14 cellular contexts compared by ENCODE assay signal in the genomic region with DNA sequence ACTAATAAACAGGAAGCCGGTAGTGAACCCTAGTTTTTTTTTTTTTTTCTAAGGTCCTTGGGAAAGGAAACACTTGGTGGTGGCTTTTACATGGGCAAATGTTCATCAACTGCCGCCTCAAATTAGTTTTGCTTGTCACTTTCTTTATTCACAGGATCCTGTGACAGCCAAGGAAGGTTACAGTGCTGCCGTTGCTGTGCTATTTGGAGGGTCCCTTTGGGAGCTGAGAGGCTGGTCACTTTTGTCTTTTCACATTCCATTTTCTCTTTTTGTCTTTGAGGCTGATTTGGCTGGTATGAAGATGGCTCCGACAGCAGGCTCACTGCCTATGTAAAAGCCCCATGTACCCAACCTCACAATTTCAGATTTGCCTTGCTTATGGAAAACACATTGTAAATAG.
DNase-seq lines count a peak whose midpoint lies in the region; TF ChIP-seq lines count a peak whose summit lies in the region.
"Had no signal": no experiment of that assay in that cellular context is flagged by ENCODE, and none has a peak within 500 bp of the region (broad histone marks: within the 10 kb centered on the region; RNA-seq: fewer than 3 reads in every experiment).

No MANE protein-coding gene starts in this region.

- H3K9me3 Mint-ChIP-seq in Calu3 (ENCODE audit: low read depth, unreplicated experiment) = no peaks in the 10 kb centered on the region
- no peaks in the 10 kb centered on the region for H3K9me3 Mint-ChIP-seq in progenitor cell of endocrine pancreas (ENCODE audit: low read depth)

- no peak overlapping the region for H2AFZ ChIP-seq in hepatocyte
- H2AFZ ChIP-seq: GM23248 had no signal

- H3K4me1 ChIP-seq in SJCRH30 (peaks cover 66% of the 10 kb centered on the region), hepatocyte (ENCODE audit: insufficient read depth) (peaks cover 48% of the 10 kb centered on the region)

- intact Hi-C loops in Calu3 (cut with micrococcal nuclease; ENCODE audit: unreplicated experiment) = no loop called here

- DNase-seq in Calu3 = no peak
- peak in 1 of 2 experiments; percentile 55 for DNase-seq in SJCRH30
- no peak for DNase-seq in hepatocyte (ENCODE audit: low spot score)
- DNase-seq in progenitor cell of endocrine pancreas (ENCODE audit: low spot score, unreplicated experiment) = no peak
- DNase-seq in mucosa of gallbladder (ENCODE audit: low spot score) = no peak
- no peak for DNase-seq in stimulated activated CD4-positive, alpha-beta T cell treated with anti-CD3 and anti-CD28 coated beads, Interleukin-2, amount 100 ng/mL, for 24 hours
- no peak for DNase-seq in DMS153 treated with DMSO at 0.1 percent for 48 hours (lab: John Stamatoyannopoulos, UW; ENCODE audit: unreplicated experiment)
- DNase-seq: GM23248, KG1, NCI-H1092 treated with DMSO at 0.1 percent for 48 hours, NCI-H1694, NCI-H2107, SK-N-SH had no signal

- no peaks in the 10 kb centered on the region for H3K36me3 Mint-ChIP-seq in Calu3 (ENCODE audit: insufficient read depth, unreplicated experiment)
- no peaks in the 10 kb centered on the region for H3K36me3 Mint-ChIP-seq in progenitor cell of endocrine pancreas (ENCODE audit: insufficient read depth)

- H3K4me3 Mint-ChIP-seq in Calu3 (ENCODE audit: low read depth, unreplicated experiment) (no peak overlapping the region), progenitor cell of endocrine pancreas (ENCODE audit: low read depth) (no peak overlapping the region)

- no TSS peak for BruUV-seq in Calu3 (replicated peaks; lab: Mats Ljungman, UMichigan)

- H3K27ac ChIP-seq in SJCRH30 = peak overlapping the region; percentile 46
- H3K27ac ChIP-seq in hepatocyte = peak overlapping the region; percentile 77
- H3K27ac ChIP-seq: GM23248, HL-60 had no signal

- H3K27ac Mint-ChIP-seq in Calu3 (ENCODE audit: unreplicated experiment) = peak overlapping the region; percentile 4
- H3K27ac Mint-ChIP-seq in progenitor cell of endocrine pancreas = peak overlapping the region; percentile 93

- H3K4me3 ChIP-seq in SJCRH30 (no peak overlapping the region), hepatocyte (no peak overlapping the region)
- H3K4me3 ChIP-seq: GM23248 had no signal

- H3K9me3 ChIP-seq in SJCRH30 (replicated peaks) = no peaks in the 10 kb centered on the region
- H3K9me3 ChIP-seq in hepatocyte (ENCODE audit: low read depth) = no peaks in the 10 kb centered on the region
- H3K9me3 ChIP-seq: SK-N-SH had no signal

- CTCF ChIA-PET in Calu3 (lab: Charles Lee) = no interaction called here

- TF ChIP-seq CTCF in Calu3 (IDR thresholded peaks at IDR 0.05; ENCODE audit: unreplicated experiment) (no peak), hepatocyte (IDR thresholded peaks at IDR 0.05; ENCODE audit: poor library complexity) (no peak), progenitor cell of endocrine pancreas (IDR thresholded peaks at IDR 0.05; ENCODE audit: unreplicated experiment) (no peak)

- H3K4me1 Mint-ChIP-seq in Calu3 (ENCODE audit: low read depth, unreplicated experiment) (peaks cover 28% of the 10 kb centered on the region), progenitor cell of endocrine pancreas (ENCODE audit: low read depth) (peaks cover 63% of the 10 kb centered on the region)

- no peaks in the 10 kb centered on the region for H4K20me1 ChIP-seq in hepatocyte (ENCODE audit: insufficient read depth, poor library complexity, severe bottlenecking)

- H3K36me3 ChIP-seq in SJCRH30 = no peaks in the 10 kb centered on the region
- no peaks in the 10 kb centered on the region for H3K36me3 ChIP-seq in hepatocyte (replicated peaks; ENCODE audit: insufficient read depth, low read depth)

- H3K27me3 ChIP-seq in SJCRH30 = no peaks in the 10 kb centered on the region
- no peaks in the 10 kb centered on the region for H3K27me3 ChIP-seq in hepatocyte

- H3K9me2 ChIP-seq in hepatocyte (replicated peaks; ENCODE audit: insufficient read depth) = no peaks in the 10 kb centered on the region
- H3K9me2 ChIP-seq: SK-N-SH had no signal

- H3K79me2 ChIP-seq in hepatocyte = no peaks in the 10 kb centered on the region

- WGBS in hepatocyte (ENCODE audit: low lambda C conversion rate, missing lambda C conversion rate) = 75% methylated on average over 4 of the region's 4 CpGs

- H3K27me3 Mint-ChIP-seq in Calu3 (ENCODE audit: unreplicated experiment) (no peaks in the 10 kb centered on the region), progenitor cell of endocrine pancreas (no peaks in the 10 kb centered on the region)

- peak overlapping the region; percentile 24 for H3K4me2 ChIP-seq in hepatocyte
- H3K4me2 ChIP-seq: SK-N-SH had no signal
